Comparison of ENCODE assay signal across 1 cellular context in genomic region chr9:128771745-128772519, GRCh38.
TF ChIP-seq lines count a peak whose summit lies in the region.

Gene ZER1, minus strand, starts transcription at chr9:128771927. Its CDS starts 16,362 bp downstream, at chr9:128755565.

TF ChIP-seq in K562, 482 proteins besides CTCF, POLR2A, EP300 and RAD21 (continued from another document and continues in another):
- TF ChIP-seq ZNF518B (CRISPR knock-in tag; IDR thresholded peaks at IDR 0.05), result no peak
- TF ChIP-seq SP2 (IDR thresholded peaks at IDR 0.05; ENCODE audit: extremely low read depth, low read depth, low read length, poor library complexity, severe bottlenecking), result peak; percentile 24
- no peak for TF ChIP-seq SNIP1 (IDR thresholded peaks at IDR 0.05; ENCODE audit: low read depth)
- no peak; the same call in 1 of the 2 replicates for TF ChIP-seq ZNF707 (CRISPR knock-in tag; conservative IDR thresholded peaks at IDR 0.05)
- peak in 1 of 2 experiments; percentile 54; a peak in 1 of 4 replicates for TF ChIP-seq RCOR1 (IDR thresholded peaks at IDR 0.05; ENCODE audit: borderline replicate concordance in 1 of 2, low read depth in 2 of 2, low read length in 2 of 2)
- TF ChIP-seq HNRNPLL (IDR thresholded peaks at IDR 0.05; ENCODE audit: low read depth, low read length, poor library complexity, severe bottlenecking), result peak; percentile 92
- no peak for TF ChIP-seq STAT5A (IDR thresholded peaks at IDR 0.05; ENCODE audit: borderline replicate concordance, low read length)
- TF ChIP-seq NFE2 (IDR thresholded peaks at IDR 0.05; ENCODE audit: low read depth), result no peak
- TF ChIP-seq EWSR1 (IDR thresholded peaks at IDR 0.05; ENCODE audit: borderline replicate concordance, low read depth, partially characterized antibody), result no peak
- TF ChIP-seq RBM34 (IDR thresholded peaks at IDR 0.05; ENCODE audit: borderline replicate concordance, insufficient read depth, low read length), result no peak
- no peak for TF ChIP-seq E2F5 (CRISPR knock-in tag; IDR thresholded peaks at IDR 0.05)
- no peak for TF ChIP-seq NCOA6 (IDR thresholded peaks at IDR 0.05)
- TF ChIP-seq ZNF274 (IDR thresholded peaks at IDR 0.05; ENCODE audit: borderline replicate concordance, low read depth, low read length), result no peak
- TF ChIP-seq CREB1 (IDR thresholded peaks at IDR 0.05), result peak; percentile 84
- TF ChIP-seq CREB1 (CRISPR knock-in tag; IDR thresholded peaks at IDR 0.05), result peak; percentile 95
- peak; percentile 86 for TF ChIP-seq NEUROD1 (IDR thresholded peaks at IDR 0.05; ENCODE audit: borderline replicate concordance, low read depth, low read length, partially characterized antibody)
- TF ChIP-seq BRD9 (IDR thresholded peaks at IDR 0.05; ENCODE audit: low read depth, partially characterized antibody), result no peak
- no peak for TF ChIP-seq ZNF134 (CRISPR knock-in tag; conservative IDR thresholded peaks at IDR 0.05)
- TF ChIP-seq REST (CRISPR knock-in tag; IDR thresholded peaks at IDR 0.05; ENCODE audit: low read depth), result peak; percentile 84
- peak; percentile 92 for TF ChIP-seq ZBTB12 (CRISPR knock-in tag; IDR thresholded peaks at IDR 0.05)
- TF ChIP-seq MTA2 (IDR thresholded peaks at IDR 0.05; ENCODE audit: low read depth), result no peak
- no peak for TF ChIP-seq POLR2H (tag; IDR thresholded peaks at IDR 0.05; ENCODE audit: low read depth)
- no peak for TF ChIP-seq SMARCB1 (IDR thresholded peaks at IDR 0.05; ENCODE audit: insufficient read length, low read depth)
- TF ChIP-seq ZNF408 (CRISPR knock-in tag; IDR thresholded peaks at IDR 0.05; ENCODE audit: low read depth), result no peak
- TF ChIP-seq ELK1 (CRISPR knock-in tag; IDR thresholded peaks at IDR 0.05), result no peak
- TF ChIP-seq CBX1 (IDR thresholded peaks at IDR 0.05; ENCODE audit: low read depth), result peak; percentile 85; the same call in 1 of the 2 replicates
- no peak for TF ChIP-seq DNMT1 (IDR thresholded peaks at IDR 0.05)
- no peak for TF ChIP-seq ARID2 (IDR thresholded peaks at IDR 0.05)
- peak; percentile 50 to 91; a peak in 2 of 4 replicates for TF ChIP-seq NONO (IDR thresholded peaks at IDR 0.05; ENCODE audit: low read depth in 2 of 2, low read length in 1 of 2)
- TF ChIP-seq FOS (IDR thresholded peaks at IDR 0.05; ENCODE audit: extremely low read depth, insufficient read length), result no peak
- no peak for TF ChIP-seq ZNF57 (CRISPR knock-in tag; IDR thresholded peaks at IDR 0.05)
- TF ChIP-seq ELF2 (CRISPR knock-in tag; IDR thresholded peaks at IDR 0.05), result peak; percentile 9; the same call in 1 of the 2 replicates
- no peak for TF ChIP-seq SNRNP70 (optimal IDR thresholded peaks at IDR 0.05; ENCODE audit: low read depth, low read length)
- TF ChIP-seq TOE1 (IDR thresholded peaks at IDR 0.05; ENCODE audit: borderline replicate concordance), result peak; percentile 88
- TF ChIP-seq TOE1 (CRISPR knock-in tag; IDR thresholded peaks at IDR 0.05; ENCODE audit: borderline replicate concordance, low read depth), result no peak
- no peak for TF ChIP-seq SLC30A9 (CRISPR knock-in tag; IDR thresholded peaks at IDR 0.05)
- TF ChIP-seq XRCC3 (IDR thresholded peaks at IDR 0.05), result no peak
- no peak for TF ChIP-seq CHAMP1 (IDR thresholded peaks at IDR 0.05)
- peak; percentile 70; the same call in 1 of the 2 replicates for TF ChIP-seq KLF13 (tag; IDR thresholded peaks at IDR 0.05; ENCODE audit: borderline replicate concordance, low read depth)
- TF ChIP-seq PURB (CRISPR knock-in tag; IDR thresholded peaks at IDR 0.05; ENCODE audit: low read depth), result no peak
- no peak for TF ChIP-seq SMAD1 (IDR thresholded peaks at IDR 0.05; ENCODE audit: low read depth, low read length, partially characterized antibody)
- TF ChIP-seq SOX6 (IDR thresholded peaks at IDR 0.05), result peak; percentile 76
- 0 out of 2 replicates have a peak, but pooled peaks have one; percentile 57 for TF ChIP-seq THAP7 (CRISPR knock-in tag; IDR thresholded peaks at IDR 0.05)
- peak; percentile 74; the same call in 1 of the 2 replicates for TF ChIP-seq FOXJ2 (tag; IDR thresholded peaks at IDR 0.05)
- TF ChIP-seq KLF16 (IDR thresholded peaks at IDR 0.05), result no peak
- no peak for TF ChIP-seq YBX1 (IDR thresholded peaks at IDR 0.05)
- TF ChIP-seq ARNT (IDR thresholded peaks at IDR 0.05), result no peak
- no peak for TF ChIP-seq MBD1 (CRISPR knock-in tag; IDR thresholded peaks at IDR 0.05)
- no peak for TF ChIP-seq TFAM (CRISPR knock-in tag; conservative IDR thresholded peaks at IDR 0.05)
- TF ChIP-seq ZNF24 (IDR thresholded peaks at IDR 0.05), result peak; percentile 75; the same call in 1 of the 2 replicates
- TF ChIP-seq ZNF639 (CRISPR knock-in tag; conservative IDR thresholded peaks at IDR 0.05 in 1 of 2, IDR thresholded peaks at IDR 0.05 in 1 of 2), result peak in 1 of 2 experiments; percentile 99; a peak in 2 of 4 replicates
- TF ChIP-seq ATF7 (IDR thresholded peaks at IDR 0.05), result peak; percentile 89
- TF ChIP-seq ZNF121 (CRISPR knock-in tag; conservative IDR thresholded peaks at IDR 0.05), result 0 out of 2 replicates have a peak, but pooled peaks have one; percentile 20
- TF ChIP-seq MXI1 (IDR thresholded peaks at IDR 0.05; ENCODE audit: low read depth, low read length), result 0 out of 2 replicates have a peak, but pooled peaks have one; percentile 53
- no peak for TF ChIP-seq ZNF436 (CRISPR knock-in tag; IDR thresholded peaks at IDR 0.05)
- TF ChIP-seq ZNF79 (CRISPR knock-in tag; IDR thresholded peaks at IDR 0.05; ENCODE audit: low read depth), result no peak
